In the genomic region with DNA sequence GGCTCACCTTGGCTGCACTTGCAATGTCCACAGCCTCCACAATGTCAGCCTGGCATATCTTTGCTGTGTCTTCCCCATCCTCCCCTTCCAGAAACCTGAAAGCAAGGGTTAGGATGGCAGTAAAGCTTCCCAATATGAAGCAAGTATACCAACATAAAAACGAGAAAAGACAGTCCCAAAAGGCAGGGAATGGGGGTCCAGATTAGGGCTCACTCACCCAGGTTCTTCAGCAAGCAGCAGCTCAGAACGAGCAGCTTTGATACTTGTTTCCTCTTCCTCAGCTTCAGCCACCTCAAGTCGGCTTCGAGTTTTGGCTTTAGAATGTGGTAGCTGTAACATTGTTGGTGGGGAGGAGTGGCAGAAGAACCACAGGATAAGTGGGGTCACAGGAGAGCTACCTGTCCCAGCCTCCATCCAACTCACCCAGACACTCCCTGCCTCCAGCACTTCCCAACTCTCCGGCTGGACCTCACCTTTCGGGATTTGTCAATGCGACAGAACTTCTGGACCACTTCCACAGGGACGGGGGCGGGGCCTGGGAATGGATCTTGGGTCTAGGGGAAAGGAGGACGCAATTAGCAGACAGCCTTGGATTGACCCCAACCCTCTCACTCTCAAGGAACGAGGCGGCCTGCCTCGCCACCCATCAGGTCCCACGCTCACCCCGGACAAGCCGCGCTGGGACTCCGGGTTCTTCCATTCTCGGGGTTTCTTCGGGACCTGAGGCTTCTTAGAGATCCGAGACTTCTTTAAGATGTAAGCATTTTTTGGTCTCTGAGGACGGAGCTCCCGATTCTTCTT, we compare ENCODE assay signal across 8 cellular contexts. TPM values are rescaled to one million over a fixed set of nuclear protein-coding genes. Genes with fewer than 3 reads are reported as not detected.
DNase-seq lines count a peak whose midpoint lies in the region; ATAC-seq, FAIRE-seq and TF ChIP-seq lines count a peak whose summit lies in the region.

No MANE protein-coding gene starts in this region.

- TF ChIP-seq RAD21 in HepG2 (CRISPR knock-in tag; IDR thresholded peaks at IDR 0.05): no peak

- H3K27me3 ChIP-seq in HepG2 (ENCODE audit: control insufficient read depth in 1 of 2, insufficient read depth in 2 of 2, low read length in 2 of 2) (no peaks in the 10 kb centered on the region; a peak in 1 of 5 replicates), tibial nerve (no peaks in the 10 kb centered on the region)

- in situ Hi-C loops in HepG2 (cut with HindIII; ENCODE audit: extremely low pct_ligation_motif_present, low pct_unique_long_range_greater_than_20kb) (loop anchor here (25.0 kb wide), 1 partner anchor 124 kb away; the partner anchor contains the start of genes CUTA, PHF1 and SYNGAP1), ACHN (cut with HindIII; ENCODE audit: low pct_ligation_motif_present, low pct_unique_long_range_greater_than_20kb, low sequenced_read_pairs) (no loop called here)

- POLR2A ChIA-PET in activated naive CD8-positive, alpha-beta T cell treated with anti-CD3 and anti-CD28 coated beads, Interleukin-2, amount 10 ng/mL, durations not matched to agents 7 days and 5 days (lab: Charles Lee): interaction anchor here (0.6 to 7.3 kb wide), 16 partner anchors 7 to 316 kb away, joined by 3 to 107 read pairs (median 6); partner anchors contain the start of genes B3GALT4, CUTA, RGL2 and RPS18
- POLR2A ChIA-PET in HepG2 (lab: Yijun Ruan, JAX): interaction anchor here (1.1 to 3.4 kb wide), 13 partner anchors 9 to 317 kb away, joined by 3 to 41 read pairs (median 9); partner anchors contain the start of genes B3GALT4, HSD17B8, PHF1 and RGL2

- peak overlapping the region; percentile 99 for H3K4me2 ChIP-seq in HepG2 (ENCODE audit: low read depth, low read length)

- no peaks in the 10 kb centered on the region for H4K20me1 ChIP-seq in HepG2 (ENCODE audit: insufficient read depth, low read length)

- no peaks in the 10 kb centered on the region for H3K27me3 Mint-ChIP-seq in activated CD8-positive, alpha-beta memory T cell treated with anti-CD3 and anti-CD28 coated beads, Interleukin-2, amount 10 ng/mL, durations not matched to agents 7 days and 5 days
- no peaks in the 10 kb centered on the region for H3K27me3 Mint-ChIP-seq in activated naive CD8-positive, alpha-beta T cell treated with anti-CD3 and anti-CD28 coated beads, Interleukin-2, amount 10 ng/mL, durations not matched to agents 7 days and 5 days

- no peak for DNase-seq in activated CD8-positive, alpha-beta memory T cell treated with anti-CD3 and anti-CD28 coated beads, Interleukin-2, amount 10 ng/mL, durations not matched to agents 7 days and 5 days
- DNase-seq in activated CD8-positive, alpha-beta memory T cell treated with anti-CD3 and anti-CD28 coated beads, Interleukin-2, amount 50 U/mL, for 4 hours: no peak
- no peak for DNase-seq in activated naive CD8-positive, alpha-beta T cell treated with anti-CD3 and anti-CD28 coated beads, Interleukin-2, amount 10 ng/mL, durations not matched to agents 7 days and 5 days
- DNase-seq in HepG2 (ENCODE audit: low spot score): no peak
- no peak for DNase-seq in tibial nerve (ENCODE audit: low spot score in 2 of 2)
- no peak for DNase-seq in NCI-H1436 treated with DMSO at 0.1 percent for 48 hours (lab: John Stamatoyannopoulos, UW)
- DNase-seq in glomerular visceral epithelial cell (ENCODE audit: extremely low spot score): no peak
- DNase-seq in ACHN: no peak

- FAIRE-seq in HepG2 (lab: Jason Lieb, UNC): no peak

- peak overlapping the region; percentile 56 for H3K27ac ChIP-seq in HepG2 (ENCODE audit: extremely low read length, insufficient read depth, low read length)
- H3K27ac ChIP-seq in tibial nerve: peak overlapping the region in 3 of 4 donors; percentile 70 to 90 (median 70)

- H3K4me1 Mint-ChIP-seq in activated CD8-positive, alpha-beta memory T cell treated with anti-CD3 and anti-CD28 coated beads, Interleukin-2, amount 10 ng/mL, durations not matched to agents 7 days and 5 days: peaks cover 42% of the 10 kb centered on the region
- H3K4me1 Mint-ChIP-seq in activated naive CD8-positive, alpha-beta T cell treated with anti-CD3 and anti-CD28 coated beads, Interleukin-2, amount 10 ng/mL, durations not matched to agents 7 days and 5 days: peaks cover 31% of the 10 kb centered on the region

- ATAC-seq in activated CD8-positive, alpha-beta memory T cell treated with anti-CD3 and anti-CD28 coated beads, Interleukin-2, amount 10 ng/mL, durations not matched to agents 7 days and 5 days: no peak
- ATAC-seq in activated naive CD8-positive, alpha-beta T cell treated with anti-CD3 and anti-CD28 coated beads, Interleukin-2, amount 10 ng/mL, durations not matched to agents 7 days and 5 days (ENCODE audit: low read depth): peak; percentile 0
- peak; percentile 2; the same call in 1 of the 3 replicates for ATAC-seq in HepG2

- H3K4me3 ChIP-seq in HepG2 (replicated peaks in 1 of 3; ENCODE audit: insufficient read depth in 1 of 3, low read depth in 2 of 3, low read length in 3 of 3) (peak overlapping the region; percentile 73 to 96 (median 94)), tibial nerve (peak overlapping the region; percentile 63 to 86 (median 68))

- BruUV-seq in HepG2 (replicated peaks; lab: Mats Ljungman, UMichigan): TSS peak; percentile 76

- no peaks in the 10 kb centered on the region for H3K9me3 Mint-ChIP-seq in activated CD8-positive, alpha-beta memory T cell treated with anti-CD3 and anti-CD28 coated beads, Interleukin-2, amount 10 ng/mL, durations not matched to agents 7 days and 5 days (ENCODE audit: low read depth)
- H3K9me3 Mint-ChIP-seq in activated naive CD8-positive, alpha-beta T cell treated with anti-CD3 and anti-CD28 coated beads, Interleukin-2, amount 10 ng/mL, durations not matched to agents 7 days and 5 days: no peaks in the 10 kb centered on the region

- CTCF ChIA-PET in activated CD8-positive, alpha-beta memory T cell treated with anti-CD3 and anti-CD28 coated beads, Interleukin-2, amount 10 ng/mL, durations not matched to agents 7 days and 5 days (lab: Charles Lee): interaction anchor here (0.8 to 6.3 kb wide), 18 partner anchors 10 to 166 kb away, joined by 3 to 58 read pairs (median 4); partner anchors contain the start of genes B3GALT4, RGL2, RPS18 and TAPBP
- CTCF ChIA-PET in HepG2 (lab: Yijun Ruan, JAX; ENCODE audit: low intra/inter-chr PET ratio, low total read pairs): interaction anchor here (1.2 kb wide), 1 partner anchor 10 kb away, joined by 3 read pairs; no protein-coding TSS in a partner anchor

- no peak for TF ChIP-seq POLR2A in HepG2 (IDR thresholded peaks at IDR 0.05; ENCODE audit: insufficient read depth in 1 of 2, low read depth in 2 of 2, low read length in 2 of 2)
- no peak for TF ChIP-seq POLR2A in tibial nerve (IDR thresholded peaks at IDR 0.05)

- 8% methylated on average over 23 of the region's 23 CpGs for WGBS in HepG2 (ENCODE audit: low lambda C conversion rate)
- 13 to 14% methylated on average over 23 of the region's 23 CpGs for WGBS in tibial nerve, 2 donors

- H3K4me3 Mint-ChIP-seq in activated CD8-positive, alpha-beta memory T cell treated with anti-CD3 and anti-CD28 coated beads, Interleukin-2, amount 10 ng/mL, durations not matched to agents 7 days and 5 days: peak overlapping the region; percentile 89
- H3K4me3 Mint-ChIP-seq in activated naive CD8-positive, alpha-beta T cell treated with anti-CD3 and anti-CD28 coated beads, Interleukin-2, amount 10 ng/mL, durations not matched to agents 7 days and 5 days: peak overlapping the region; percentile 96

- H3K4me1 ChIP-seq in HepG2 (ENCODE audit: insufficient read depth, low read length) (peaks cover 22% of the 10 kb centered on the region), tibial nerve (peaks cover 0 to 30% (median 17%) of the 10 kb centered on the region in 4 donors)

- H3K36me3 Mint-ChIP-seq in activated CD8-positive, alpha-beta memory T cell treated with anti-CD3 and anti-CD28 coated beads, Interleukin-2, amount 10 ng/mL, durations not matched to agents 7 days and 5 days: peaks cover 28% of the 10 kb centered on the region
- peaks cover 22% of the 10 kb centered on the region for H3K36me3 Mint-ChIP-seq in activated naive CD8-positive, alpha-beta T cell treated with anti-CD3 and anti-CD28 coated beads, Interleukin-2, amount 10 ng/mL, durations not matched to agents 7 days and 5 days

- H3K27ac Mint-ChIP-seq in activated CD8-positive, alpha-beta memory T cell treated with anti-CD3 and anti-CD28 coated beads, Interleukin-2, amount 10 ng/mL, durations not matched to agents 7 days and 5 days: peak overlapping the region; percentile 89
- peak overlapping the region; percentile 90 for H3K27ac Mint-ChIP-seq in activated naive CD8-positive, alpha-beta T cell treated with anti-CD3 and anti-CD28 coated beads, Interleukin-2, amount 10 ng/mL, durations not matched to agents 7 days and 5 days

- TF ChIP-seq EP300 in HepG2 (IDR thresholded peaks at IDR 0.05; ENCODE audit: low read depth in 2 of 2, low read length in 2 of 2): no peak
- no peak for TF ChIP-seq EP300 in HepG2 (CRISPR knock-in tag; IDR thresholded peaks at IDR 0.05; ENCODE audit: borderline replicate concordance)
- no peak for TF ChIP-seq EP300 in tibial nerve (IDR thresholded peaks at IDR 0.05)

- H3K9ac ChIP-seq in HepG2 (ENCODE audit: insufficient read depth, low read depth, low read length): peak overlapping the region; percentile 92

- H3K36me3 ChIP-seq in HepG2 (replicated peaks in 1 of 2; ENCODE audit: control insufficient read depth in 1 of 2, insufficient read depth in 2 of 2, low read length in 2 of 2) (peaks cover 14 to 47% of the 10 kb centered on the region in 2 experiments), tibial nerve (peaks cover 3 to 74% (median 4%) of the 10 kb centered on the region in 3 donors)

- no peak overlapping the region for H2AFZ ChIP-seq in HepG2 (ENCODE audit: low read length)

- H3K9me3 ChIP-seq in HepG2 (ENCODE audit: low read length) (no peaks in the 10 kb centered on the region), tibial nerve (no peaks in the 10 kb centered on the region)

- intact Hi-C loops in HepG2 (cut with micrococcal nuclease; ENCODE audit: unreplicated experiment): no loop called here

- H3K79me2 ChIP-seq in HepG2 (ENCODE audit: insufficient read depth, low read length): peaks cover 27% of the 10 kb centered on the region

- TF ChIP-seq CTCF in HepG2 (CRISPR knock-in tag; IDR thresholded peaks at IDR 0.05) (no peak), tibial nerve (IDR thresholded peaks at IDR 0.05) (no peak)

RNA-seq across cellular contexts. Expression of gene WDR46, which starts 0.7 kb away (rescaled TPM):
- 10 to 100 TPM; 61.5 to 78.4 TPM for total RNA-seq in activated CD8-positive, alpha-beta memory T cell treated with anti-CD3 and anti-CD28 coated beads, Interleukin-2, amount 10 ng/mL, durations not matched to agents 7 days and 5 days
- total RNA-seq in activated naive CD8-positive, alpha-beta T cell treated with anti-CD3 and anti-CD28 coated beads, Interleukin-2, amount 10 ng/mL, durations not matched to agents 7 days and 5 days: 10 to 100 TPM; 50.0 to 58.0 TPM
- total RNA-seq in HepG2 (2016; rRNA removed; fragmentation: Illumina TruSeq; extraction: Trizol) (99.9 and 105 TPM in 2 replicates), tibial nerve (10 to 100 TPM; 46.5 to 88.4 (median 69.1) TPM)
- total RNA-seq in HepG2 (2016; cell fraction: cytosol; rRNA removed; fragmentation: Illumina TruSeq; extraction: Trizol; ENCODE audit: low read depth): 34.0 and 45.3 TPM in 2 replicates
- 93.2 and 108 TPM in 2 replicates for total RNA-seq in HepG2 (2016; cell fraction: insoluble cytoplasmic fraction; rRNA removed; fragmentation: Illumina TruSeq; extraction: Trizol)
- total RNA-seq in HepG2 (2016; cell fraction: membrane; rRNA removed; fragmentation: Illumina TruSeq; extraction: Trizol): 44.8 and 48.1 TPM in 2 replicates
- total RNA-seq in HepG2 (2016; cell fraction: nucleus; rRNA removed; fragmentation: Illumina TruSeq; extraction: Trizol): 67.1 and 84.6 TPM in 2 replicates
- polyA plus RNA-seq in HepG2 (2011; rRNA removed): 47.4 and 54.6 TPM in 2 replicates
- polyA plus RNA-seq in HepG2 (2011; cell fraction: cytosol; rRNA removed): 33.7 and 44.0 TPM in 2 replicates
- 100 and 101 TPM in 2 replicates for polyA plus RNA-seq in HepG2 (2011; cell fraction: nucleus; rRNA removed)
- 40.9 and 53.3 TPM in 2 replicates for polyA plus RNA-seq in HepG2 (2012)
- 30.0 and 32.0 TPM in 2 replicates for polyA plus RNA-seq in HepG2 (2016; cell fraction: cytosol; fragmentation: Illumina TruSeq; extraction: Trizol; ENCODE audit: low read depth)
- 82.3 and 87.5 TPM in 2 replicates for polyA plus RNA-seq in HepG2 (2016; cell fraction: insoluble cytoplasmic fraction; fragmentation: Illumina TruSeq; extraction: Trizol; ENCODE audit: low read depth)
- 32.2 and 32.4 TPM in 2 replicates for polyA plus RNA-seq in HepG2 (2016; cell fraction: membrane; fragmentation: Illumina TruSeq; extraction: Trizol; ENCODE audit: low read depth)
- polyA plus RNA-seq in HepG2 (2016; cell fraction: nucleus; fragmentation: Illumina TruSeq; extraction: Trizol; ENCODE audit: insufficient read depth, low read depth): 115 and 128 TPM in 2 replicates
- 106 and 108 TPM in 2 replicates for polyA minus RNA-seq in HepG2 (2011; rRNA and poly(A)+ RNA removed; ENCODE audit: low replicate concordance)
- 39.5 and 44.8 TPM in 2 replicates for polyA minus RNA-seq in HepG2 (2011; cell fraction: cytosol; rRNA and poly(A)+ RNA removed)
- polyA minus RNA-seq in HepG2 (2011; cell fraction: nucleus; rRNA and poly(A)+ RNA removed): 38.6 and 63.3 TPM in 2 replicates

RNA-seq across cellular contexts. Expression of gene PFDN6, which starts 1.1 kb away (rescaled TPM):
- 10 to 100 TPM; 67.8 to 90.3 TPM for total RNA-seq in activated CD8-positive, alpha-beta memory T cell treated with anti-CD3 and anti-CD28 coated beads, Interleukin-2, amount 10 ng/mL, durations not matched to agents 7 days and 5 days
- 10 to 100 TPM; 53.3 to 54.7 TPM for total RNA-seq in activated naive CD8-positive, alpha-beta T cell treated with anti-CD3 and anti-CD28 coated beads, Interleukin-2, amount 10 ng/mL, durations not matched to agents 7 days and 5 days
- total RNA-seq in HepG2 (2016; rRNA removed; fragmentation: Illumina TruSeq; extraction: Trizol) (87.0 and 118 TPM in 2 replicates), tibial nerve (10 to 100 TPM; 12.4 to 48.7 (median 21.0) TPM)
- total RNA-seq in HepG2 (2016; cell fraction: cytosol; rRNA removed; fragmentation: Illumina TruSeq; extraction: Trizol; ENCODE audit: low read depth): 21.9 and 25.1 TPM in 2 replicates
- 97.0 and 123 TPM in 2 replicates for total RNA-seq in HepG2 (2016; cell fraction: insoluble cytoplasmic fraction; rRNA removed; fragmentation: Illumina TruSeq; extraction: Trizol)
- total RNA-seq in HepG2 (2016; cell fraction: membrane; rRNA removed; fragmentation: Illumina TruSeq; extraction: Trizol): 19.5 and 24.7 TPM in 2 replicates
- 35.5 and 41.4 TPM in 2 replicates for total RNA-seq in HepG2 (2016; cell fraction: nucleus; rRNA removed; fragmentation: Illumina TruSeq; extraction: Trizol)
- polyA plus RNA-seq in HepG2 (2011; rRNA removed): 75.5 and 92.2 TPM in 2 replicates
- polyA plus RNA-seq in HepG2 (2011; cell fraction: cytosol; rRNA removed): 41.4 and 48.4 TPM in 2 replicates
- 65.1 and 96.7 TPM in 2 replicates for polyA plus RNA-seq in HepG2 (2011; cell fraction: nucleus; rRNA removed)
- 78.6 and 94.5 TPM in 2 replicates for polyA plus RNA-seq in HepG2 (2012)
- polyA plus RNA-seq in HepG2 (2016; cell fraction: cytosol; fragmentation: Illumina TruSeq; extraction: Trizol; ENCODE audit: low read depth): 20.6 and 21.5 TPM in 2 replicates
- polyA plus RNA-seq in HepG2 (2016; cell fraction: insoluble cytoplasmic fraction; fragmentation: Illumina TruSeq; extraction: Trizol; ENCODE audit: low read depth): 142 and 148 TPM in 2 replicates
- polyA plus RNA-seq in HepG2 (2016; cell fraction: membrane; fragmentation: Illumina TruSeq; extraction: Trizol; ENCODE audit: low read depth): 20.0 and 22.3 TPM in 2 replicates
- polyA plus RNA-seq in HepG2 (2016; cell fraction: nucleus; fragmentation: Illumina TruSeq; extraction: Trizol; ENCODE audit: insufficient read depth, low read depth): 80.0 and 80.7 TPM in 2 replicates
- polyA minus RNA-seq in HepG2 (2011; rRNA and poly(A)+ RNA removed; ENCODE audit: low replicate concordance): 11.7 and 27.1 TPM in 2 replicates
- 14.2 and 19.7 TPM in 2 replicates for polyA minus RNA-seq in HepG2 (2011; cell fraction: cytosol; rRNA and poly(A)+ RNA removed)
- polyA minus RNA-seq in HepG2 (2011; cell fraction: nucleus; rRNA and poly(A)+ RNA removed): 28.1 and 34.1 TPM in 2 replicates

RNA-seq across cellular contexts. Expression of gene RGL2, which starts 10.4 kb away (rescaled TPM):
- 10 to 100 TPM; 34.7 to 49.9 TPM for total RNA-seq in activated CD8-positive, alpha-beta memory T cell treated with anti-CD3 and anti-CD28 coated beads, Interleukin-2, amount 10 ng/mL, durations not matched to agents 7 days and 5 days
- 10 to 100 TPM; 65.4 to 65.5 TPM for total RNA-seq in activated naive CD8-positive, alpha-beta T cell treated with anti-CD3 and anti-CD28 coated beads, Interleukin-2, amount 10 ng/mL, durations not matched to agents 7 days and 5 days
- total RNA-seq in HepG2 (2016; rRNA removed; fragmentation: Illumina TruSeq; extraction: Trizol): 16.5 and 22.9 TPM in 2 replicates
- 5.6 and 5.8 TPM in 2 replicates for total RNA-seq in HepG2 (2016; cell fraction: cytosol; rRNA removed; fragmentation: Illumina TruSeq; extraction: Trizol; ENCODE audit: low read depth)
- total RNA-seq in HepG2 (2016; cell fraction: insoluble cytoplasmic fraction; rRNA removed; fragmentation: Illumina TruSeq; extraction: Trizol): 14.4 and 22.0 TPM in 2 replicates
- 14.1 and 14.8 TPM in 2 replicates for total RNA-seq in HepG2 (2016; cell fraction: membrane; rRNA removed; fragmentation: Illumina TruSeq; extraction: Trizol)
- 21.1 and 24.8 TPM in 2 replicates for total RNA-seq in HepG2 (2016; cell fraction: nucleus; rRNA removed; fragmentation: Illumina TruSeq; extraction: Trizol)
- polyA plus RNA-seq in HepG2 (2011; rRNA removed): 47.4 and 55.8 TPM in 2 replicates
- 24.1 and 32.5 TPM in 2 replicates for polyA plus RNA-seq in HepG2 (2011; cell fraction: cytosol; rRNA removed)
- polyA plus RNA-seq in HepG2 (2011; cell fraction: nucleus; rRNA removed): 260 and 280 TPM in 2 replicates
- polyA plus RNA-seq in HepG2 (2012): 33.1 and 35.4 TPM in 2 replicates
- polyA plus RNA-seq in HepG2 (2016; cell fraction: cytosol; fragmentation: Illumina TruSeq; extraction: Trizol; ENCODE audit: low read depth): 4.2 and 4.6 TPM in 2 replicates
- polyA plus RNA-seq in HepG2 (2016; cell fraction: insoluble cytoplasmic fraction; fragmentation: Illumina TruSeq; extraction: Trizol; ENCODE audit: low read depth): 12.1 and 14.6 TPM in 2 replicates
- 9.4 and 10.4 TPM in 2 replicates for polyA plus RNA-seq in HepG2 (2016; cell fraction: membrane; fragmentation: Illumina TruSeq; extraction: Trizol; ENCODE audit: low read depth)
- polyA plus RNA-seq in HepG2 (2016; cell fraction: nucleus; fragmentation: Illumina TruSeq; extraction: Trizol; ENCODE audit: insufficient read depth, low read depth): 53.5 and 54.5 TPM in 2 replicates
- polyA minus RNA-seq in HepG2 (2011; rRNA and poly(A)+ RNA removed; ENCODE audit: low replicate concordance): 47.5 and 84.0 TPM in 2 replicates
- 16.0 and 18.0 TPM in 2 replicates for polyA minus RNA-seq in HepG2 (2011; cell fraction: cytosol; rRNA and poly(A)+ RNA removed)
- 45.7 and 51.1 TPM in 2 replicates for polyA minus RNA-seq in HepG2 (2011; cell fraction: nucleus; rRNA and poly(A)+ RNA removed)
- 10 to 100 TPM; 33.1 to 49.8 (median 43.7) TPM for total RNA-seq in tibial nerve

RNA-seq across cellular contexts. Expression of gene B3GALT4, which starts 11.4 kb away (rescaled TPM):
- 10 to 100 TPM; 14.0 to 20.5 TPM for total RNA-seq in activated CD8-positive, alpha-beta memory T cell treated with anti-CD3 and anti-CD28 coated beads, Interleukin-2, amount 10 ng/mL, durations not matched to agents 7 days and 5 days
- total RNA-seq in activated naive CD8-positive, alpha-beta T cell treated with anti-CD3 and anti-CD28 coated beads, Interleukin-2, amount 10 ng/mL, durations not matched to agents 7 days and 5 days: 10 to 100 TPM; 32.0 to 35.4 TPM
- total RNA-seq in HepG2 (2016; rRNA removed; fragmentation: Illumina TruSeq; extraction: Trizol) (0.27 TPM in 1 of 2 replicates, not detected in the other), tibial nerve (10 to 100 TPM in 3 of 4 donors, 1 to 10 TPM in 1; 7.5 to 30.4 (median 17.7) TPM)
- total RNA-seq in HepG2 (2016; cell fraction: cytosol; rRNA removed; fragmentation: Illumina TruSeq; extraction: Trizol; ENCODE audit: low read depth): not detected in 2 replicates
- 0.19 TPM in 1 of 2 replicates, not detected in the other for total RNA-seq in HepG2 (2016; cell fraction: insoluble cytoplasmic fraction; rRNA removed; fragmentation: Illumina TruSeq; extraction: Trizol)
- not detected in 2 replicates for total RNA-seq in HepG2 (2016; cell fraction: membrane; rRNA removed; fragmentation: Illumina TruSeq; extraction: Trizol)
- 0.37 and 0.56 TPM in 2 replicates for total RNA-seq in HepG2 (2016; cell fraction: nucleus; rRNA removed; fragmentation: Illumina TruSeq; extraction: Trizol)
- 0.04 TPM in 1 of 2 replicates, not detected in the other for polyA plus RNA-seq in HepG2 (2011; rRNA removed)
- not detected in 2 replicates for polyA plus RNA-seq in HepG2 (2011; cell fraction: cytosol; rRNA removed)
- polyA plus RNA-seq in HepG2 (2011; cell fraction: nucleus; rRNA removed): 0.26 and 0.31 TPM in 2 replicates
- 0.27 TPM in 1 of 2 replicates, not detected in the other for polyA plus RNA-seq in HepG2 (2012)
- not detected in 2 replicates for polyA plus RNA-seq in HepG2 (2016; cell fraction: cytosol; fragmentation: Illumina TruSeq; extraction: Trizol; ENCODE audit: low read depth)
- polyA plus RNA-seq in HepG2 (2016; cell fraction: insoluble cytoplasmic fraction; fragmentation: Illumina TruSeq; extraction: Trizol; ENCODE audit: low read depth): not detected in 2 replicates
- polyA plus RNA-seq in HepG2 (2016; cell fraction: membrane; fragmentation: Illumina TruSeq; extraction: Trizol; ENCODE audit: low read depth): not detected in 2 replicates
- not detected in 2 replicates for polyA plus RNA-seq in HepG2 (2016; cell fraction: nucleus; fragmentation: Illumina TruSeq; extraction: Trizol; ENCODE audit: insufficient read depth, low read depth)
- 0.46 and 1.4 TPM in 2 replicates for polyA minus RNA-seq in HepG2 (2011; rRNA and poly(A)+ RNA removed; ENCODE audit: low replicate concordance)
- not detected in 2 replicates for polyA minus RNA-seq in HepG2 (2011; cell fraction: cytosol; rRNA and poly(A)+ RNA removed)
- 2.2 and 2.6 TPM in 2 replicates for polyA minus RNA-seq in HepG2 (2011; cell fraction: nucleus; rRNA and poly(A)+ RNA removed)

RNA-seq across cellular contexts. Expression of gene RPS18, which starts 16.5 kb away (rescaled TPM):
- 1,000 to 10,000 TPM; 2,808 to 3,161 TPM for total RNA-seq in activated CD8-positive, alpha-beta memory T cell treated with anti-CD3 and anti-CD28 coated beads, Interleukin-2, amount 10 ng/mL, durations not matched to agents 7 days and 5 days
- 1,000 to 10,000 TPM; 3,300 to 3,409 TPM for total RNA-seq in activated naive CD8-positive, alpha-beta T cell treated with anti-CD3 and anti-CD28 coated beads, Interleukin-2, amount 10 ng/mL, durations not matched to agents 7 days and 5 days
- total RNA-seq in HepG2 (2016; rRNA removed; fragmentation: Illumina TruSeq; extraction: Trizol): 3,896 and 4,448 TPM in 2 replicates
- 6,850 and 8,085 TPM in 2 replicates for total RNA-seq in HepG2 (2016; cell fraction: cytosol; rRNA removed; fragmentation: Illumina TruSeq; extraction: Trizol; ENCODE audit: low read depth)
- 4,025 and 4,526 TPM in 2 replicates for total RNA-seq in HepG2 (2016; cell fraction: insoluble cytoplasmic fraction; rRNA removed; fragmentation: Illumina TruSeq; extraction: Trizol)
- total RNA-seq in HepG2 (2016; cell fraction: membrane; rRNA removed; fragmentation: Illumina TruSeq; extraction: Trizol): 9,877 and 10,431 TPM in 2 replicates
- total RNA-seq in HepG2 (2016; cell fraction: nucleus; rRNA removed; fragmentation: Illumina TruSeq; extraction: Trizol): 1,435 and 1,506 TPM in 2 replicates
- polyA plus RNA-seq in HepG2 (2011; rRNA removed): 5,415 and 5,806 TPM in 2 replicates
- 7,892 and 7,910 TPM in 2 replicates for polyA plus RNA-seq in HepG2 (2011; cell fraction: cytosol; rRNA removed)
- polyA plus RNA-seq in HepG2 (2011; cell fraction: nucleus; rRNA removed): 1,928 and 2,149 TPM in 2 replicates
- polyA plus RNA-seq in HepG2 (2012): 4,895 and 7,078 TPM in 2 replicates
- polyA plus RNA-seq in HepG2 (2016; cell fraction: cytosol; fragmentation: Illumina TruSeq; extraction: Trizol; ENCODE audit: low read depth): 7,234 and 7,986 TPM in 2 replicates
- polyA plus RNA-seq in HepG2 (2016; cell fraction: insoluble cytoplasmic fraction; fragmentation: Illumina TruSeq; extraction: Trizol; ENCODE audit: low read depth): 4,048 and 4,456 TPM in 2 replicates
- 9,329 and 9,343 TPM in 2 replicates for polyA plus RNA-seq in HepG2 (2016; cell fraction: membrane; fragmentation: Illumina TruSeq; extraction: Trizol; ENCODE audit: low read depth)
- 2,456 and 2,595 TPM in 2 replicates for polyA plus RNA-seq in HepG2 (2016; cell fraction: nucleus; fragmentation: Illumina TruSeq; extraction: Trizol; ENCODE audit: insufficient read depth, low read depth)
- 1,646 and 2,177 TPM in 2 replicates for polyA minus RNA-seq in HepG2 (2011; rRNA and poly(A)+ RNA removed; ENCODE audit: low replicate concordance)
- 879 and 1,018 TPM in 2 replicates for polyA minus RNA-seq in HepG2 (2011; cell fraction: cytosol; rRNA and poly(A)+ RNA removed)
- polyA minus RNA-seq in HepG2 (2011; cell fraction: nucleus; rRNA and poly(A)+ RNA removed): 337 and 498 TPM in 2 replicates
- 1,000 to 10,000 TPM; 2,115 to 2,529 (median 2,306) TPM for total RNA-seq in tibial nerve
